Comparison of ENCODE assay signal across 45 cellular contexts in the genomic region with DNA sequence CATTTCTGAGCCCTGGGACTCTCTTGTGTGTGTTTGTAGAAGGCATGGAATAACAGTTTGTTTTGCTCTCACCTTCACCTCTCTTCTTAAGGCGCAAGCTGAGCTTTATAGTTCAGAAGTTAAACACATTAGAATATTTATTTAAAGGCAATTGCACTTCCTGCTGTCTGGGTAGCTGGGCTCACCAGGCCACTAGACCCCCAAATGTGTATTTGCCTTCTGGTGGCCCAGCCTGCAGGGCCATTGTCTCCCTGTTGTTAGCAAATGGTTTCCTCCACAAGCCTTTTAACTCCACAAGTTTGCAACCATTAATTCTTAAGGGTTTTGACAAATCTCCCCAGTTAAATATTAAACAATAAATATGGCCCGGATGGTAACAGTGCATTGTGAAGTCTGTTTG. TPM values are rescaled to one million over a fixed set of nuclear protein-coding genes. Genes with fewer than 3 reads are reported as not detected.
"Had no signal": no experiment of that assay in that cellular context is flagged by ENCODE, and none has a peak within 500 bp of the region (broad histone marks: within the 10 kb centered on the region; RNA-seq: fewer than 3 reads in every experiment).

No MANE protein-coding gene starts in this region.

- H3K4me3 Mint-ChIP-seq: activated naive CD4-positive, alpha-beta T cell treated with anti-CD3 and anti-CD28 coated beads for 36 hours; activated naive CD8-positive, alpha-beta T cell treated with anti-CD3 and anti-CD28 coated beads, Interleukin-2, amount 10 ng/mL, durations not matched to agents 7 days and 5 days; activated T-helper 1 cell treated with anti-CD3 and anti-CD28 coated beads, Interleukin-12 subunit alpha, Interleukin-12 subunit beta, Interleukin-2, Interleukin-4 antibody, amounts not matched to agents 30 ng/mL and 10 ng/mL and 1 ng/mL, durations not matched to agents 14 hours and 24 hours and 36 hours; effector memory CD8-positive, alpha-beta T cell; mesothelial cell of epicardium; naive B cell; nephron progenitor cell; stimulated activated memory B cell treated with anti-CD40 and anti-IgM and Interleukin-4, amounts not matched to agents 10 μg/mL and 1 μg/mL and 100 μg/mL, for 72 hours; stimulated activated naive CD8-positive, alpha-beta T cell treated with anti-CD3 and anti-CD28 coated beads, Interleukin-15, amount 100 ng/mL, for 72 hours; T-helper 1 cell treated with Interleukin-12 subunit alpha and Interleukin-12 subunit beta and Interleukin-4 antibody, amounts not matched to agents 30 μg/mL and 1 μg/mL, for 36 hours had no signal

- DNase-seq: activated CD4-positive, alpha-beta T cell treated with anti-CD3 and anti-CD28 coated beads for 48 hours; activated CD4-positive, alpha-beta T cell treated with anti-CD3 and anti-CD28 coated beads, Interleukin-2, amount 50 U/mL, for 48 hours; activated CD8-positive, alpha-beta memory T cell treated with anti-CD3 and anti-CD28 coated beads, Interleukin-2, amount 50 U/mL, for 4 hours; activated effector memory CD4-positive, alpha-beta T cell treated with anti-CD3 and anti-CD28 coated beads, Interleukin-2, amount 50 U/mL, for 16 hours; activated naive CD4-positive, alpha-beta T cell treated with anti-CD3 and anti-CD28 coated beads for 36 hours; activated naive CD8-positive, alpha-beta T cell treated with anti-CD3 and anti-CD28 coated beads, Interleukin-2, amount 10 ng/mL, durations not matched to agents 7 days and 5 days; activated T-cell treated with anti-CD3 and anti-CD28 coated beads, Interleukin-2, amount 50 U/mL, for 1 hour; dorsolateral prefrontal cortex; effector memory CD8-positive, alpha-beta T cell; head of caudate nucleus; hippocampal formation; left ventricle myocardium superior; naive B cell; nephron progenitor cell; retina; sigmoid colon; stimulated activated CD4-positive, alpha-beta T cell treated with anti-CD3 and anti-CD28 coated beads, Interleukin-4, amount 100 ng/mL, for 24 hours; stimulated activated CD8-positive, alpha-beta memory T cell treated with anti-CD3 and anti-CD28 coated beads, Interleukin-4, amount 100 ng/mL, for 48 hours; stimulated activated naive CD8-positive, alpha-beta T cell treated with anti-CD3 and anti-CD28 coated beads, Interleukin-15, amount 100 ng/mL, for 72 hours; T-helper 9 cell; thyroid gland; upper lobe of left lung had no signal

- H3K27me3 Mint-ChIP-seq: activated naive CD8-positive, alpha-beta T cell treated with anti-CD3 and anti-CD28 coated beads, Interleukin-2, amount 10 ng/mL, durations not matched to agents 7 days and 5 days; brain; effector memory CD8-positive, alpha-beta T cell had no signal

- H3K9me3 Mint-ChIP-seq: activated naive CD4-positive, alpha-beta T cell treated with anti-CD3 and anti-CD28 coated beads for 36 hours; activated naive CD8-positive, alpha-beta T cell treated with anti-CD3 and anti-CD28 coated beads, Interleukin-2, amount 10 ng/mL, durations not matched to agents 7 days and 5 days; activated T-helper 1 cell treated with anti-CD3 and anti-CD28 coated beads, Interleukin-12 subunit alpha, Interleukin-12 subunit beta, Interleukin-2, Interleukin-4 antibody, amounts not matched to agents 30 ng/mL and 10 ng/mL and 1 ng/mL, durations not matched to agents 14 hours and 24 hours and 36 hours; brain; mesothelial cell of epicardium; naive B cell; nephron progenitor cell; stimulated activated memory B cell treated with anti-CD40 and anti-IgM and Interleukin-4, amounts not matched to agents 10 μg/mL and 1 μg/mL and 100 μg/mL, for 72 hours; stimulated activated naive CD8-positive, alpha-beta T cell treated with anti-CD3 and anti-CD28 coated beads, Interleukin-15, amount 100 ng/mL, for 72 hours; T-helper 1 cell treated with Interleukin-12 subunit alpha and Interleukin-12 subunit beta and Interleukin-4 antibody, amounts not matched to agents 30 μg/mL and 1 μg/mL, for 36 hours had no signal

- ATAC-seq: activated CD4-positive, CD25-positive, alpha-beta regulatory T cell treated with anti-CD3 and anti-CD28 coated beads, Interleukin-2, amount 50 U/mL, for 24 hours; effector memory CD8-positive, alpha-beta T cell; gastroesophageal sphincter; left ventricle myocardium superior; stimulated activated memory B cell treated with anti-CD40 and anti-IgM and Interleukin-4, amounts not matched to agents 10 μg/mL and 1 μg/mL and 100 μg/mL, for 72 hours; stimulated activated naive CD8-positive, alpha-beta T cell treated with anti-CD3 and anti-CD28 coated beads, Interleukin-15, amount 100 ng/mL, for 72 hours had no signal

- H3K4me1 ChIP-seq: ascending aorta, gastroesophageal sphincter, prostate gland, sigmoid colon, thyroid gland, upper lobe of left lung, vagina had no signal

- H3K4me3 ChIP-seq: ascending aorta, coronary artery, dorsolateral prefrontal cortex, gastroesophageal sphincter, prostate gland, sigmoid colon, thyroid gland, upper lobe of left lung, vagina had no signal

- H3K9me3 ChIP-seq: ascending aorta, gastroesophageal sphincter, neutrophil, prostate gland, sigmoid colon, thyroid gland, upper lobe of left lung, vagina had no signal

- H3K27ac Mint-ChIP-seq: activated naive CD4-positive, alpha-beta T cell treated with anti-CD3 and anti-CD28 coated beads for 36 hours; activated naive CD8-positive, alpha-beta T cell treated with anti-CD3 and anti-CD28 coated beads, Interleukin-2, amount 10 ng/mL, durations not matched to agents 7 days and 5 days; activated T-helper 1 cell treated with anti-CD3 and anti-CD28 coated beads, Interleukin-12 subunit alpha, Interleukin-12 subunit beta, Interleukin-2, Interleukin-4 antibody, amounts not matched to agents 30 ng/mL and 10 ng/mL and 1 ng/mL, durations not matched to agents 14 hours and 24 hours and 36 hours; effector memory CD8-positive, alpha-beta T cell; mesothelial cell of epicardium; naive B cell; nephron progenitor cell; stimulated activated memory B cell treated with anti-CD40 and anti-IgM and Interleukin-4, amounts not matched to agents 10 μg/mL and 1 μg/mL and 100 μg/mL, for 72 hours; stimulated activated naive CD8-positive, alpha-beta T cell treated with anti-CD3 and anti-CD28 coated beads, Interleukin-15, amount 100 ng/mL, for 72 hours; T-helper 1 cell treated with Interleukin-12 subunit alpha and Interleukin-12 subunit beta and Interleukin-4 antibody, amounts not matched to agents 30 μg/mL and 1 μg/mL, for 36 hours had no signal

- H3K27me3 ChIP-seq: ascending aorta, neutrophil, thyroid gland, upper lobe of left lung, vagina had no signal

- FAIRE-seq: endothelial cell of umbilical vein, islet of Langerhans, small intestine, TTC549 had no signal

- H3K36me3 ChIP-seq: ascending aorta, gastroesophageal sphincter, neutrophil, prostate gland, sigmoid colon, thyroid gland, upper lobe of left lung, vagina had no signal

- H3K36me3 Mint-ChIP-seq: activated naive CD8-positive, alpha-beta T cell treated with anti-CD3 and anti-CD28 coated beads, Interleukin-2, amount 10 ng/mL, durations not matched to agents 7 days and 5 days; brain; mesothelial cell of epicardium; naive B cell; stimulated activated memory B cell treated with anti-CD40 and anti-IgM and Interleukin-4, amounts not matched to agents 10 μg/mL and 1 μg/mL and 100 μg/mL, for 72 hours had no signal

- H3K27ac ChIP-seq: ascending aorta, coronary artery, gastroesophageal sphincter, neutrophil, prostate gland, sigmoid colon, thyroid gland, upper lobe of left lung, vagina, VCaP had no signal

- H3K4me1 Mint-ChIP-seq: activated naive CD8-positive, alpha-beta T cell treated with anti-CD3 and anti-CD28 coated beads, Interleukin-2, amount 10 ng/mL, durations not matched to agents 7 days and 5 days; brain; mesothelial cell of epicardium; naive B cell; stimulated activated memory B cell treated with anti-CD40 and anti-IgM and Interleukin-4, amounts not matched to agents 10 μg/mL and 1 μg/mL and 100 μg/mL, for 72 hours; stimulated activated naive CD8-positive, alpha-beta T cell treated with anti-CD3 and anti-CD28 coated beads, Interleukin-15, amount 100 ng/mL, for 72 hours had no signal

RNA-seq across cellular contexts. Expression of a gene that starts 31.1 kb away (rescaled TPM):
- total RNA-seq: activated CD8-positive, alpha-beta memory T cell treated with anti-CD3 and anti-CD28 coated beads for 36 hours; activated naive CD4-positive, alpha-beta T cell treated with anti-CD3 and anti-CD28 coated beads for 36 hours; activated naive CD8-positive, alpha-beta T cell treated with anti-CD3 and anti-CD28 coated beads, Interleukin-2, amount 10 ng/mL, durations not matched to agents 7 days and 5 days; activated T-helper 1 cell treated with anti-CD3 and anti-CD28 coated beads, Interleukin-12 subunit alpha, Interleukin-12 subunit beta, Interleukin-2, Interleukin-4 antibody, amounts not matched to agents 30 ng/mL and 10 ng/mL and 1 ng/mL, durations not matched to agents 14 hours and 24 hours and 36 hours; ascending aorta; cardiac septum; endothelial cell of umbilical vein; fibroblast of lung; fibroblast of villous mesenchyme; gastroesophageal sphincter; left ventricle myocardium superior; lung microvascular endothelial cell; mesothelial cell of epicardium; osteocyte; prostate gland; sigmoid colon; thyroid gland; upper lobe of left lung; vagina had no signal
- polyA plus RNA-seq: endothelial cell of umbilical vein, fibroblast of lung, sigmoid colon had no signal
